1 cellular context compared by ENCODE assay signal in genomic region chr16:27363797-27364196, GRCh38.
TF ChIP-seq lines count a peak whose summit lies in the region.

No MANE protein-coding gene starts in this region.

TF ChIP-seq in liver, 16 proteins besides CTCF, POLR2A, EP300 and RAD21 (continued from another document):
- TF ChIP-seq, protein P1, sequence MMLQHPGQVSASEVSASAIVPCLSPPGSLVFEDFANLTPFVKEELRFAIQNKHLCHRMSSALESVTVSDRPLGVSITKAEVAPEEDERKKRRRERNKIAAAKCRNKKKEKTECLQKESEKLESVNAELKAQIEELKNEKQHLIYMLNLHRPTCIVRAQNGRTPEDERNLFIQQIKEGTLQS (IDR thresholded peaks at IDR 0.05) = no peak
- no peak for TF ChIP-seq NR2F2 (IDR thresholded peaks at IDR 0.05)
- TF ChIP-seq, protein P2, sequence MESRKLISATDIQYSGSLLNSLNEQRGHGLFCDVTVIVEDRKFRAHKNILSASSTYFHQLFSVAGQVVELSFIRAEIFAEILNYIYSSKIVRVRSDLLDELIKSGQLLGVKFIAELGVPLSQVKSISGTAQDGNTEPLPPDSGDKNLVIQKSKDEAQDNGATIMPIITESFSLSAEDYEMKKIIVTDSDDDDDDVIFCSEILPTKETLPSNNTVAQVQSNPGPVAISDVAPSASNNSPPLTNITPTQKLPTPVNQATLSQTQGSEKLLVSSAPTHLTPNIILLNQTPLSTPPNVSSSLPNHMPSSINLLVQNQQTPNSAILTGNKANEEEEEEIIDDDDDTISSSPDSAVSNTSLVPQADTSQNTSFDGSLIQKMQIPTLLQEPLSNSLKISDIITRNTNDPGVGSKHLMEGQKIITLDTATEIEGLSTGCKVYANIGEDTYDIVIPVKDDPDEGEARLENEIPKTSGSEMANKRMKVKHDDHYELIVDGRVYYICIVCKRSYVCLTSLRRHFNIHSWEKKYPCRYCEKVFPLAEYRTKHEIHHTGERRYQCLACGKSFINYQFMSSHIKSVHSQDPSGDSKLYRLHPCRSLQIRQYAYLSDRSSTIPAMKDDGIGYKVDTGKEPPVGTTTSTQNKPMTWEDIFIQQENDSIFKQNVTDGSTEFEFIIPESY (IDR thresholded peaks at IDR 0.05) = no peak
